25 cellular contexts compared by ENCODE assay signal in genomic region chr1:75438355-75438754, GRCh38.
DNase-seq lines count a peak whose midpoint lies in the region; ATAC-seq, FAIRE-seq and TF ChIP-seq lines count a peak whose summit lies in the region.
"Had no signal": no experiment of that assay in that cellular context is flagged by ENCODE, and none has a peak within 500 bp of the region (broad histone marks: within the 10 kb centered on the region; RNA-seq: fewer than 3 reads in every experiment).

No MANE protein-coding gene starts in this region.

- H3K9me3 ChIP-seq in K562 (replicated peaks; ENCODE audit: control insufficient read depth, insufficient read depth, low read depth, low read length), result no peaks in the 10 kb centered on the region
- H3K9me3 ChIP-seq: vagina had no signal

- no peaks in the 10 kb centered on the region for H4K20me1 ChIP-seq in K562 (replicated peaks; ENCODE audit: control insufficient read depth, insufficient read depth, low read length)

- TF ChIP-seq CTCF in K562 (IDR thresholded peaks at IDR 0.05 in 2 of 3, conservative IDR thresholded peaks at IDR 0.05 in 1 of 3; ENCODE audit: insufficient read depth in 2 of 3, low read depth in 1 of 3, low read length in 3 of 3), result no peak

- no peak overlapping the region for H3K4me2 ChIP-seq in K562 (ENCODE audit: insufficient read depth, low read length)

- TF ChIP-seq EP300 in K562 (IDR thresholded peaks at IDR 0.05; ENCODE audit: low read length), result no peak

- H3K36me3 ChIP-seq in K562 (ENCODE audit: control insufficient read depth, insufficient read depth, low read length) (no peaks in the 10 kb centered on the region), H7 (replicated peaks; ENCODE audit: control insufficient read depth, insufficient read depth, low read length) (no peaks in the 10 kb centered on the region)
- H3K36me3 ChIP-seq: vagina had no signal

- H3K27me3 ChIP-seq in K562 (ENCODE audit: control insufficient read depth in 2 of 2, insufficient read depth in 2 of 2, low read length in 2 of 2) (no peaks in the 10 kb centered on the region), H7 (ENCODE audit: control insufficient read depth, insufficient read depth, low read length) (no peaks in the 10 kb centered on the region)
- H3K27me3 ChIP-seq: dorsolateral prefrontal cortex, vagina had no signal

- intact Hi-C loops in K562 (cut with micrococcal nuclease), result no loop called here

- no peak overlapping the region for H3K9ac ChIP-seq in K562 (ENCODE audit: insufficient read depth in 1 of 2, low read depth in 2 of 2, low read length in 2 of 2)

- BruUV-seq in K562 (replicated peaks; lab: Mats Ljungman, UMichigan), result no TSS peak

- peak; percentile 52 for ATAC-seq in HG03159 (IDR thresholded peaks at IDR 0.05; ENCODE audit: unreplicated experiment)
- peak; percentile 67 for ATAC-seq in K562
- ATAC-seq: activated CD4-positive, alpha-beta T cell treated with anti-CD3 and anti-CD28 coated beads for 36 hours; stimulated activated effector memory CD8-positive, alpha-beta T cell treated with anti-CD3 and anti-CD28 coated beads, Interleukin-12 subunit alpha, Interleukin-12 subunit beta, amount 100 ng/mL, for 72 hours had no signal

- no peak overlapping the region for H3K27ac ChIP-seq in K562 (ENCODE audit: extremely low read depth, low read depth, low read length)
- H3K27ac ChIP-seq: dorsolateral prefrontal cortex, vagina had no signal

- CTCF ChIA-PET in K562 (lab: Yijun Ruan, JAX; ENCODE audit: low intra/inter-chr PET ratio), result no interaction called here

- in situ Hi-C loops in K562 (cut with MboI), result no loop called here

- POLR2A ChIA-PET in K562 (lab: Yijun Ruan, JAX), result interaction anchor here (0.6 to 2.7 kb wide), 2 partner anchors 11 to 38 kb away, joined by 3 to 11 read pairs; no protein-coding TSS in a partner anchor

- peaks cover 0 to 6% of the 10 kb centered on the region in 2 experiments; a peak in 2 of 5 replicates for H3K4me1 ChIP-seq in K562 (replicated peaks in 1 of 2; ENCODE audit: control insufficient read depth in 2 of 2, insufficient read depth in 2 of 2, low read length in 2 of 2)
- H3K4me1 ChIP-seq: vagina had no signal

- H2AFZ ChIP-seq in K562 (ENCODE audit: low read depth, low read length), result no peak overlapping the region

- DNase-seq in GM12892 (ENCODE audit: insufficient read length), result no peak
- peak; percentile 65 for DNase-seq in NCI-H510A treated with DMSO at 0.1 percent for 48 hours (lab: John Stamatoyannopoulos, UW)
- DNase-seq in K562 (ENCODE audit: extremely low read depth in 1 of 4, low spot score in 3 of 4), result no peak
- no peak for DNase-seq in midbrain (lab: John Stamatoyannopoulos, UW)
- no peak for DNase-seq in SW480 (ENCODE audit: low spot score)
- DNase-seq in H7, result no peak
- DNase-seq: activated CD4-positive, alpha-beta T cell treated with anti-CD3 and anti-CD28 coated beads for 36 hours; aorta; CD4-positive, CD25-positive, alpha-beta regulatory T cell; dorsolateral prefrontal cortex; glutamatergic neuron; HFFc6; KG1; kidney glomerular epithelial cell; naive B cell; NCI-H1105; NCI-H2107; NCI-H524; occipital lobe; Right ventricle myocardium superior; small intestine; stimulated activated CD4-positive, alpha-beta T cell treated with anti-CD3 and anti-CD28 coated beads, Interleukin-2, amount 100 ng/mL, for 24 hours had no signal

- H3K79me2 ChIP-seq in K562 (ENCODE audit: control insufficient read depth, insufficient read depth, low read length), result no peaks in the 10 kb centered on the region

- H3K4me3 ChIP-seq in K562, result no peak overlapping the region
- H3K4me3 ChIP-seq in H7 (ENCODE audit: insufficient read depth, low read depth, low read length), result no peak overlapping the region
- H3K4me3 ChIP-seq: dorsolateral prefrontal cortex, vagina had no signal

- no peaks in the 10 kb centered on the region for H3K9me1 ChIP-seq in K562 (ENCODE audit: control insufficient read depth, insufficient read depth, low read length)

- TF ChIP-seq RAD21 in K562 (CRISPR knock-in tag; conservative IDR thresholded peaks at IDR 0.05 in 1 of 2, IDR thresholded peaks at IDR 0.05 in 1 of 2), result no peak

- FAIRE-seq in GM12892 (lab: Jason Lieb, UNC) (peak; percentile 21), K562 (lab: Jason Lieb, UNC) (no peak)
- FAIRE-seq: small intestine had no signal

- TF ChIP-seq POLR2A in GM12892 (IDR thresholded peaks at IDR 0.05; ENCODE audit: low read depth, low read length) (no peak), K562 (conservative IDR thresholded peaks at IDR 0.05) (no peak)

TF ChIP-seq in K562, 482 proteins besides CTCF, POLR2A, EP300 and RAD21:
- peak; percentile 87 for TF ChIP-seq C11orf30 (IDR thresholded peaks at IDR 0.05; ENCODE audit: low read depth)
- TF ChIP-seq CREB5 (CRISPR knock-in tag; IDR thresholded peaks at IDR 0.05), result no peak
- TF ChIP-seq ZFP36 (IDR thresholded peaks at IDR 0.05; ENCODE audit: low read depth, low read length, partially characterized antibody), result no peak
- peak; percentile 92 for TF ChIP-seq MAFF (IDR thresholded peaks at IDR 0.05; ENCODE audit: low read length)
- peak; percentile 95 for TF ChIP-seq SPI1 (IDR thresholded peaks at IDR 0.05; ENCODE audit: borderline replicate concordance, low read depth, low read length)
- peak; percentile 82 for TF ChIP-seq MAFG (tag; conservative IDR thresholded peaks at IDR 0.05)
- peak; percentile 91 for TF ChIP-seq ZNF316 (IDR thresholded peaks at IDR 0.05)
- TF ChIP-seq ATF6 (CRISPR knock-in tag; IDR thresholded peaks at IDR 0.05), result no peak
- peak; percentile 20; the same call in 1 of the 2 replicates for TF ChIP-seq NFE2 (IDR thresholded peaks at IDR 0.05; ENCODE audit: low read depth)
- peak; percentile 68 for TF ChIP-seq HMBOX1 (IDR thresholded peaks at IDR 0.05)
- TF ChIP-seq MAFK (IDR thresholded peaks at IDR 0.05; ENCODE audit: low read length), result peak; percentile 93
TF ChIP-seq in K562: peak in this region for 8.
